In the genomic region with DNA sequence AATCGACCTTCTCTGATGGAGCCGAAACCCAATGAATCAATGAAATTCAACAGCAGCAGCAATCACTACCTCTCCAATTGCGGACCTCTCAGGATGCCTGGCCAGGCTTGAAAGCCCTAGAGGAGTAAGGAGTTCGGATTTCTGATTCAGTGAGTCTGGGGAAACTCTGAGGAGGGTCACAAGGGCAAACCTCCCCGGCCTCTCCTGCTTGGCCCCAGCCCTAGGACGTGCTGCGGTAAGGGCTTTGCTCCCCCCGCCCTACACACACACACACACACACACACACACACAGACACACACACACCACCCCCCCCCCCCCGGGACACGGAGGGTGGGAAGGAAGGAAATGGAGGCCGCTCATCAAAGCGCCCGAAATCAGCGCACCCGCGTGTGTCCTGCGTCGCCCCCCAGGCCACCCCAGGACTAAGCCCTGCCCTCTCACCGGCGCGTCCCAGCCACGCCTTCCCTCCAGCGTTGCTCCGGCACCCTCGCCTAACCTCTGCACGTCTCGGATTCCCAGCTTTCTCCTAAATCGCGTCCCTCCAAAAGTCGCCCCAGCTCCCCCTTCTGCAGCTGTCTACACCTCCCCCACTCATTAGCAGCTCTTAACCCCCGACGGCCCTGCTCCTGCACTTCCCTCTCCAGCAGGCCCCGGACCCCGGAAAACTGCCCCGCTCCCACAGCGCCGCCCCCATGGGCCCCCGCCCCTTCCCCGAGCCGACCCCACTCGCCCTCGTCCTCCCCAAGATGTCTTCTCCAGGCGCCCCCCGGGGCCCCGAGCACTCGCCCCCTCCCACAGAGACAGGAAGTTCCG, we compare ENCODE assay signal across 1 cellular context.
TF ChIP-seq lines count a peak whose summit lies in the region.

No MANE protein-coding gene starts in this region.

TF ChIP-seq in HEK293, 187 proteins besides CTCF, POLR2A, EP300 and RAD21 (continued from another document):
- TF ChIP-seq, protein P1, sequence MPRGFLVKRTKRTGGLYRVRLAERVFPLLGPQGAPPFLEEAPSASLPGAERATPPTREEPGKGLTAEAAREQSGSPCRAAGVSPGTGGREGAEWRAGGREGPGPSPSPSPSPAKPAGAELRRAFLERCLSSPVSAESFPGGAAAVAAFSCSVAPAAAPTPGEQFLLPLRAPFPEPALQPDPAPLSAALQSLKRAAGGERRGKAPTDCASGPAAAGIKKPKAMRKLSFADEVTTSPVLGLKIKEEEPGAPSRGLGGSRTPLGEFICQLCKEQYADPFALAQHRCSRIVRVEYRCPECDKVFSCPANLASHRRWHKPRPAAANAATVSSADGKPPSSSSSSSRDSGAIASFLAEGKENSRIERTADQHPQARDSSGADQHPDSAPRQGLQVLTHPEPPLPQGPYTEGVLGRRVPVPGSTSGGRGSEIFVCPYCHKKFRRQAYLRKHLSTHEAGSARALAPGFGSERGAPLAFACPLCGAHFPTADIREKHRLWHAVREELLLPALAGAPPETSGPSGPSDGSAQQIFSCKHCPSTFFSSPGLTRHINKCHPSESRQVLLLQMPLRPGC (tag by site-specific recombination; IDR thresholded peaks at IDR 0.05): no peak
